In the genomic region with DNA sequence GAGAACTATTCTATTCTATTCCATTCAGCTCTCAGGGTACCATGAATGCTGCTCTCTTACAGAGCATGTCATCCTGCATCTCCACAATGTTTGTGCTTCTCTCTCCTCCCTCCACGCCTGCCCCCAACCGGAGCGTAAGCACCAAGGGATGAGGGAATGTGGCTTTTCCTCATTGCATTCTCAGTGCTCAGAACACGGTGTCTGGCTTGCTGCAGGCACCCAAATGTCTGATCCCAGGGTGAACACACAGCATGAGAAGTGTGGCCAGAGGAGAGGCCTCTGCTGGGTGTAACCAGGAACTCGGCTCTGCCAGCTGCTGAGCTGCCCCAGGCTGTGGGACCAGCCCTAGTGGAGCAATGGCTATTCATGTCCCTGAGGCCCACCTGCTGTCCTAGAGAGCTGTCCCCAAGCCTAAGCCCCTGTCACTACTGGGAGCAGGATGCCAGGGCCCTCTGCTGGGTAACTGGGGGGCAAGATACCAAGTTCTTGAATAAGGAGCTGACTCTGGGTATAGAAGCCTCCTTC, we compare ENCODE assay signal across 16 cellular contexts.
"Had no signal": no experiment of that assay in that cellular context is flagged by ENCODE, and none has a peak within 500 bp of the region (broad histone marks: within the 10 kb centered on the region; RNA-seq: fewer than 3 reads in every experiment).

No MANE protein-coding gene starts in this region.

- H3K4me3 ChIP-seq: heart left ventricle, prostate gland, stomach had no signal

- H3K36me3 ChIP-seq: prostate gland, stomach had no signal

- H3K9ac ChIP-seq: parathyroid adenoma had no signal

- H3K27me3 ChIP-seq: heart left ventricle, stomach had no signal

- DNase-seq: dermis blood vessel endothelial cell; effector CD4-positive, alpha-beta T cell; endodermal cell; erythroblast; foreskin melanocyte; heart left ventricle; mammary epithelial cell; naive B cell; retina; small intestine; stimulated activated CD4-positive, alpha-beta T cell treated with anti-CD3 and anti-CD28 coated beads, Interleukin-12 subunit alpha, Interleukin-12 subunit beta, amount 100 ng/mL, for 4 hours; stimulated activated naive CD4-positive, alpha-beta T cell; stomach had no signal

- H3K4me1 ChIP-seq: parathyroid adenoma, prostate gland had no signal

- H3K27ac ChIP-seq: parathyroid adenoma, prostate gland, stomach had no signal

- ATAC-seq: left lobe of liver had no signal

- H3K9me3 ChIP-seq: prostate gland had no signal
